ENCODE assay signal across 12 cellular contexts in genomic region chr11:109783842-109784241, GRCh38.
DNase-seq lines count a peak whose midpoint lies in the region; ATAC-seq, FAIRE-seq and TF ChIP-seq lines count a peak whose summit lies in the region.
"Had no signal": no experiment of that assay in that cellular context is flagged by ENCODE, and none has a peak within 500 bp of the region (broad histone marks: within the 10 kb centered on the region; RNA-seq: fewer than 3 reads in every experiment).

No MANE protein-coding gene starts in this region.

- H3K9ac ChIP-seq in KMS-11 = no peak overlapping the region

- H3K9me3 Mint-ChIP-seq in stimulated activated memory B cell treated with anti-CD40 and anti-IgM and Interleukin-4, amounts not matched to agents 10 μg/mL and 1 μg/mL and 100 μg/mL, for 72 hours = no peaks in the 10 kb centered on the region

- H3K27me3 Mint-ChIP-seq in stimulated activated memory B cell treated with anti-CD40 and anti-IgM and Interleukin-4, amounts not matched to agents 10 μg/mL and 1 μg/mL and 100 μg/mL, for 72 hours = no peaks in the 10 kb centered on the region

- peak overlapping the region; percentile 25; the same call in 1 of the 2 replicates for H3K4me2 ChIP-seq in KMS-11

- peak overlapping the region; percentile 22; the same call in 1 of the 2 replicates for H2AFZ ChIP-seq in KMS-11 (ENCODE audit: low read depth)

- H3K79me2 ChIP-seq in KMS-11 (ENCODE audit: insufficient read depth, low read depth) = no peaks in the 10 kb centered on the region

- peak; percentile 77 for FAIRE-seq in GM19239 (lab: Jason Lieb, UNC)
- FAIRE-seq: HepG2 had no signal

- DNase-seq in GM19239 (ENCODE audit: insufficient read length, low spot score) (peak; percentile 2), HK-2 (ENCODE audit: unreplicated experiment) (no peak), iPS-NIHi7 (ENCODE audit: extremely low spot score) (no peak)
- DNase-seq in stimulated activated CD4-positive, alpha-beta T cell treated with anti-CD3 and anti-CD28 coated beads, Interleukin-15, amount 100 ng/mL, for 24 hours = no peak
- DNase-seq: activated CD4-positive, alpha-beta T cell treated with anti-CD3 and anti-CD28 coated beads, Interleukin-2, amount 50 U/mL, for 48 hours; anterior cingulate cortex; stimulated activated naive CD4-positive, alpha-beta T cell treated with Interleukin-2 at 50 U/mL for 16 hours had no signal

- no peaks in the 10 kb centered on the region for H4K20me1 ChIP-seq in KMS-11 (ENCODE audit: insufficient read depth)

- H3K4me1 Mint-ChIP-seq in stimulated activated memory B cell treated with anti-CD40 and anti-IgM and Interleukin-4, amounts not matched to agents 10 μg/mL and 1 μg/mL and 100 μg/mL, for 72 hours = no peaks in the 10 kb centered on the region

- no peaks in the 10 kb centered on the region for H3K27me3 ChIP-seq in KMS-11 (ENCODE audit: insufficient read depth, low read depth)

- ATAC-seq in HG02798 (IDR thresholded peaks at IDR 0.05; ENCODE audit: poor library complexity, unreplicated experiment) = peak; percentile 94
- ATAC-seq in stimulated activated memory B cell treated with anti-CD40 and anti-IgM and Interleukin-4, amounts not matched to agents 10 μg/mL and 1 μg/mL and 100 μg/mL, for 72 hours = peak; percentile 40
- ATAC-seq: HepG2 had no signal

- H3K36me3 Mint-ChIP-seq in stimulated activated memory B cell treated with anti-CD40 and anti-IgM and Interleukin-4, amounts not matched to agents 10 μg/mL and 1 μg/mL and 100 μg/mL, for 72 hours = no peaks in the 10 kb centered on the region

- no peaks in the 10 kb centered on the region for H3K36me3 ChIP-seq in KMS-11 (ENCODE audit: insufficient read depth)

- peak overlapping the region; percentile 38; the same call in 1 of the 2 replicates for H3K27ac ChIP-seq in KMS-11

- no peak overlapping the region for H3K4me3 Mint-ChIP-seq in stimulated activated memory B cell treated with anti-CD40 and anti-IgM and Interleukin-4, amounts not matched to agents 10 μg/mL and 1 μg/mL and 100 μg/mL, for 72 hours

- TF ChIP-seq CTCF in KMS-11 (conservative IDR thresholded peaks at IDR 0.05; ENCODE audit: low read depth, low read length) = no peak

- H3K27ac Mint-ChIP-seq in stimulated activated memory B cell treated with anti-CD40 and anti-IgM and Interleukin-4, amounts not matched to agents 10 μg/mL and 1 μg/mL and 100 μg/mL, for 72 hours = no peak overlapping the region

- no peak overlapping the region for H3K4me3 ChIP-seq in KMS-11 (IDR thresholded peaks at IDR 0.05; ENCODE audit: insufficient read depth, low read depth, low read length)
- H3K4me3 ChIP-seq: lung had no signal

- H3K4me1 ChIP-seq in KMS-11 (ENCODE audit: low read depth, poor library complexity, severe bottlenecking) = peaks cover 23% of the 10 kb centered on the region
